In genomic region chr2:48600204-48600813, GRCh38 we compare ENCODE assay signal across 9 cellular contexts. TPM values are rescaled to one million over a fixed set of nuclear protein-coding genes. Genes with fewer than 3 reads are reported as not detected.
DNase-seq lines count a peak whose midpoint lies in the region; ATAC-seq and TF ChIP-seq lines count a peak whose summit lies in the region.
"Had no signal": no experiment of that assay in that cellular context is flagged by ENCODE, and none has a peak within 500 bp of the region (broad histone marks: within the 10 kb centered on the region; RNA-seq: fewer than 3 reads in every experiment).

No MANE protein-coding gene starts in this region.

- DNase-seq in NOMO-1 treated with DMSO at 0.1 percent for 48 hours (lab: John Stamatoyannopoulos, UW; ENCODE audit: unreplicated experiment) (peak; percentile 32), dermis blood vessel endothelial cell (peak; percentile 62), NCI-H1048 (lab: John Stamatoyannopoulos, UW) (no peak)
- DNase-seq: right cardiac atrium had no signal

- 0 out of 2 replicates have a peak, but pooled peaks cover 2% of the 10 kb centered on the region for H3K27me3 ChIP-seq in DOHH2 (ENCODE audit: control insufficient read depth, low read length)

- H3F3A ChIP-seq in DOHH2 (ENCODE audit: control insufficient read depth, insufficient read depth): no peaks in the 10 kb centered on the region

- peak; percentile 45 for ATAC-seq in HG02981 (IDR thresholded peaks at IDR 0.05; ENCODE audit: unreplicated experiment)
- ATAC-seq in GM21423 (IDR thresholded peaks at IDR 0.05; ENCODE audit: unreplicated experiment): no peak
- ATAC-seq in GM19452 (IDR thresholded peaks at IDR 0.05; ENCODE audit: unreplicated experiment): no peak

- H3K4me1 ChIP-seq in DOHH2 (ENCODE audit: control insufficient read depth, low read length): no peaks in the 10 kb centered on the region

- no peaks in the 10 kb centered on the region for H3K27me3 Mint-ChIP-seq in nephron (ENCODE audit: low read depth)

- H3K79me2 ChIP-seq in DOHH2 (ENCODE audit: control insufficient read depth, low read length): no peaks in the 10 kb centered on the region

- no peak overlapping the region for H3K27ac ChIP-seq in DOHH2 (ENCODE audit: low read depth, low read length)

- no peaks in the 10 kb centered on the region for H3K9me3 Mint-ChIP-seq in nephron

- no peaks in the 10 kb centered on the region for H4K20me1 ChIP-seq in DOHH2 (ENCODE audit: control insufficient read depth, insufficient read depth, low read depth, low read length)

- H3K4me3 Mint-ChIP-seq in nephron: no peak overlapping the region

- H3K27ac Mint-ChIP-seq in nephron: peak overlapping the region in 1 of 3 experiments; percentile 3

- H3K9me2 ChIP-seq in DOHH2 (replicated peaks; ENCODE audit: control insufficient read depth, low read length): no peaks in the 10 kb centered on the region

- TF ChIP-seq CTCF in DOHH2 (IDR thresholded peaks at IDR 0.05; ENCODE audit: low read depth, low read length, poor library complexity, severe bottlenecking) (peak; percentile 65), nephron (IDR thresholded peaks at IDR 0.05; ENCODE audit: unreplicated experiment in 3 of 3) (peak; percentile 74 to 82 (median 75))

- H3K4me2 ChIP-seq in DOHH2 (ENCODE audit: low read length): no peak overlapping the region

- no peaks in the 10 kb centered on the region for H3K9me3 ChIP-seq in DOHH2 (ENCODE audit: control insufficient read depth, insufficient read depth, low read length)

- H3K36me3 ChIP-seq in DOHH2 (ENCODE audit: control insufficient read depth, low read length): no peaks in the 10 kb centered on the region

- H3K4me3 ChIP-seq in DOHH2 (ENCODE audit: low read length): no peak overlapping the region

- H3K36me3 Mint-ChIP-seq in nephron (ENCODE audit: low read depth): peaks cover 5% of the 10 kb centered on the region

- H3K4me1 Mint-ChIP-seq in nephron: no peaks in the 10 kb centered on the region

RNA-seq across cellular contexts. Expression of gene GTF2A1L, which starts 17.3 kb away (rescaled TPM):
- 0.09 TPM in 1 of 2 replicates, not detected in the other for total RNA-seq in dermis blood vessel endothelial cell
